In genomic region chr17:64343833-64344637, GRCh38 we compare ENCODE assay signal across 8 cellular contexts. TPM values are rescaled to one million over a fixed set of nuclear protein-coding genes. Genes with fewer than 3 reads are reported as not detected.
DNase-seq lines count a peak whose midpoint lies in the region; ATAC-seq and TF ChIP-seq lines count a peak whose summit lies in the region.

No MANE protein-coding gene starts in this region.

- no peaks in the 10 kb centered on the region for H3K9me2 ChIP-seq in Karpas-422 (replicated peaks; ENCODE audit: insufficient read depth, low read length)

- H3K27me3 ChIP-seq in Karpas-422 (ENCODE audit: low read length): no peaks in the 10 kb centered on the region

- H3K9me3 ChIP-seq in Karpas-422 (ENCODE audit: low read length): no peaks in the 10 kb centered on the region

- DNase-seq in CD14-positive monocyte (ENCODE audit: low spot score) (peak; percentile 82), NCI-H1092 (lab: John Stamatoyannopoulos, UW) (peak; percentile 84), fibroblast of villous mesenchyme (ENCODE audit: low read depth) (peak; percentile 82), occipital lobe (lab: John Stamatoyannopoulos, UW) (peak; percentile 36), NCI-H524 treated with DMSO at 0.1 percent for 48 hours (lab: John Stamatoyannopoulos, UW) (no peak), Karpas-422 (no peak)
- DNase-seq in activated CD4-positive, alpha-beta T cell treated with anti-CD3 and anti-CD28 coated beads, Interleukin-2, amount 10 ng/mL, durations not matched to agents 7 days and 5 days: no peak

- ATAC-seq in HG03175 (IDR thresholded peaks at IDR 0.05; ENCODE audit: unreplicated experiment): no peak

- POLR2A ChIA-PET in activated CD4-positive, alpha-beta T cell treated with anti-CD3 and anti-CD28 coated beads, Interleukin-2, amount 10 ng/mL, durations not matched to agents 7 days and 5 days (lab: Charles Lee): no interaction called here

- CTCF ChIA-PET in activated CD4-positive, alpha-beta T cell treated with anti-CD3 and anti-CD28 coated beads, Interleukin-2, amount 10 ng/mL, durations not matched to agents 7 days and 5 days (lab: Charles Lee): interaction anchor here (1.0 to 1.7 kb wide), 4 partner anchors 10 to 50 kb away, joined by 3 to 4 read pairs (median 4); no protein-coding TSS in a partner anchor

- peak overlapping the region; percentile 26 to 59 for H3K4me3 Mint-ChIP-seq in CD14-positive monocyte
- H3K4me3 Mint-ChIP-seq in activated CD4-positive, alpha-beta T cell treated with anti-CD3 and anti-CD28 coated beads, Interleukin-2, amount 10 ng/mL, durations not matched to agents 7 days and 5 days: no peak overlapping the region

- H3K27me3 Mint-ChIP-seq in CD14-positive monocyte (ENCODE audit: low read depth in 3 of 3): no peaks in the 10 kb centered on the region
- H3K27me3 Mint-ChIP-seq in activated CD4-positive, alpha-beta T cell treated with anti-CD3 and anti-CD28 coated beads, Interleukin-2, amount 10 ng/mL, durations not matched to agents 7 days and 5 days: no peaks in the 10 kb centered on the region

- H3K4me1 Mint-ChIP-seq in CD14-positive monocyte: peaks cover 67% of the 10 kb centered on the region
- H3K4me1 Mint-ChIP-seq in activated CD4-positive, alpha-beta T cell treated with anti-CD3 and anti-CD28 coated beads, Interleukin-2, amount 10 ng/mL, durations not matched to agents 7 days and 5 days: peaks cover 25% of the 10 kb centered on the region

- peaks cover 65 to 92% of the 10 kb centered on the region in 2 donors for H3K36me3 Mint-ChIP-seq in CD14-positive monocyte
- H3K36me3 Mint-ChIP-seq in activated CD4-positive, alpha-beta T cell treated with anti-CD3 and anti-CD28 coated beads, Interleukin-2, amount 10 ng/mL, durations not matched to agents 7 days and 5 days (ENCODE audit: low read depth): peaks cover 3% of the 10 kb centered on the region

- H3K9me3 Mint-ChIP-seq in CD14-positive monocyte: no peaks in the 10 kb centered on the region
- no peaks in the 10 kb centered on the region for H3K9me3 Mint-ChIP-seq in activated CD4-positive, alpha-beta T cell treated with anti-CD3 and anti-CD28 coated beads, Interleukin-2, amount 10 ng/mL, durations not matched to agents 7 days and 5 days

- no peaks in the 10 kb centered on the region for H4K20me1 ChIP-seq in Karpas-422 (ENCODE audit: insufficient read depth, low read depth, low read length)

- intact Hi-C loops in CD14-positive monocyte (cut with micrococcal nuclease): loop anchor here in 1 of 2 donors (2.0 kb wide), 1 partner anchor 17 kb away; no protein-coding TSS in a partner anchor

- no peak overlapping the region for H3K27ac ChIP-seq in Karpas-422 (ENCODE audit: low read length)

- no peak overlapping the region for H2AFZ ChIP-seq in Karpas-422 (ENCODE audit: low read length)

- H3K36me3 ChIP-seq in Karpas-422 (ENCODE audit: insufficient read depth, low read length): no peaks in the 10 kb centered on the region

- no peak overlapping the region for H3K9ac ChIP-seq in Karpas-422 (ENCODE audit: low read length)

- TF ChIP-seq CTCF in CD14-positive monocyte (IDR thresholded peaks at IDR 0.05) (no peak), fibroblast of villous mesenchyme (IDR thresholded peaks at IDR 0.05; ENCODE audit: insufficient read depth, low read depth, low read length) (no peak)

- H3K4me3 ChIP-seq in fibroblast of villous mesenchyme (ENCODE audit: low read depth, low read length) (no peak overlapping the region), Karpas-422 (ENCODE audit: low read length) (no peak overlapping the region)

- H3K79me2 ChIP-seq in Karpas-422 (ENCODE audit: low read length): no peaks in the 10 kb centered on the region

- peak overlapping the region; percentile 92 to 98 (median 96) for H3K27ac Mint-ChIP-seq in CD14-positive monocyte
- peak overlapping the region; percentile 66 for H3K27ac Mint-ChIP-seq in activated CD4-positive, alpha-beta T cell treated with anti-CD3 and anti-CD28 coated beads, Interleukin-2, amount 10 ng/mL, durations not matched to agents 7 days and 5 days

- no peak overlapping the region for H3K4me2 ChIP-seq in Karpas-422 (ENCODE audit: low read depth, low read length, poor library complexity, severe bottlenecking)

- no peaks in the 10 kb centered on the region for H3K4me1 ChIP-seq in Karpas-422 (ENCODE audit: low read length)

RNA-seq across cellular contexts. Expression of gene PECAM1, which starts 46.6 kb away (rescaled TPM):
- polyA plus RNA-seq in CD14-positive monocyte: 100 to 1,000 TPM; 205 to 342 TPM
- total RNA-seq in activated CD4-positive, alpha-beta T cell treated with anti-CD3 and anti-CD28 coated beads, Interleukin-2, amount 10 ng/mL, durations not matched to agents 7 days and 5 days: 10 to 100 TPM; 18.7 to 19.0 TPM
- under 0.01 TPM in 2 replicates for total RNA-seq in fibroblast of villous mesenchyme
- 7.2 TPM for total RNA-seq in occipital lobe
- total RNA-seq in Karpas-422 (2014; rRNA removed; shearing (Covaris generic); ENCODE audit: low replicate concordance): 1.9 and 7.9 TPM in 2 replicates

Comparison
In these comparisons a context has a peak if more than half of its experiments do, and no peak if none do; other contexts are left out.
1. DNase-seq: peak in CD14-positive monocyte (single experiment), NCI-H1092 (single experiment), fibroblast of villous mesenchyme (single experiment) and occipital lobe (single experiment); none in activated CD4-positive, alpha-beta T cell treated with anti-CD3 and anti-CD28 coated beads, Interleukin-2, amount 10 ng/mL, durations not matched to agents 7 days and 5 days (single experiment), NCI-H524 treated with DMSO at 0.1 percent for 48 hours (single experiment) and Karpas-422 (single experiment).